ENCODE assay signal across 34 cellular contexts in genomic region chr15:25224396-25224795, GRCh38.
"Had no signal": no experiment of that assay in that cellular context is flagged by ENCODE, and none has a peak within 500 bp of the region (broad histone marks: within the 10 kb centered on the region; RNA-seq: fewer than 3 reads in every experiment).

No MANE protein-coding gene starts in this region.

- H3K9me3 ChIP-seq: MG63 had no signal

- H3K36me3 ChIP-seq: MG63 had no signal

- DNase-seq: Karpas-422, Kasumi-1, MG63, MM.1S, MV-4-11, NCI-H1048, NCI-H1092, NCI-H1092 treated with DMSO at 0.1 percent for 48 hours, NCI-H1105, NCI-H1105 treated with DMSO at 0.1 percent for 48 hours, NCI-H1417, NCI-H1417 treated with DMSO at 0.1 percent for 48 hours, NCI-H1436, NCI-H1436 treated with DMSO at 0.1 percent for 48 hours, NCI-H146, NCI-H1694, NCI-H1694 treated with DMSO at 0.1 percent for 48 hours, NCI-H187, NCI-H187 treated with DMSO at 0.1 percent for 48 hours, NCI-H1930, NCI-H2029, NCI-H2029 treated with DMSO at 0.1 percent for 48 hours, NCI-H2081, NCI-H2081 treated with DMSO at 0.1 percent for 48 hours, NCI-H2107, NCI-H2171, NCI-H2171 treated with DMSO at 0.1 percent for 48 hours, NCI-H2227 treated with DMSO at 0.1 percent for 48 hours, NCI-H226, NCI-H345, NCI-H446, NCI-H446 treated with DMSO at 0.1 percent for 48 hours, NCI-H510A, NCI-H510A treated with DMSO at 0.1 percent for 48 hours had no signal

- H3K4me3 ChIP-seq: MG63 had no signal

- H3K27me3 ChIP-seq: MG63 had no signal
